Comparison of ENCODE assay signal across 8 cellular contexts in genomic region chr4:173170210-173170778, GRCh38. TPM values are rescaled to one million over a fixed set of nuclear protein-coding genes. Genes with fewer than 3 reads are reported as not detected.
DNase-seq lines count a peak whose midpoint lies in the region; ATAC-seq and TF ChIP-seq lines count a peak whose summit lies in the region.

No MANE protein-coding gene starts in this region.

- TF ChIP-seq CTCF in GM23338 (conservative IDR thresholded peaks at IDR 0.05; ENCODE audit: low read depth in 2 of 2): no peak
- no peak for TF ChIP-seq CTCF in SU-DHL-6 (IDR thresholded peaks at IDR 0.05; ENCODE audit: insufficient read depth, low read length, poor library complexity, severe bottlenecking)
- TF ChIP-seq CTCF in fibroblast of the aortic adventitia (IDR thresholded peaks at IDR 0.05; ENCODE audit: insufficient read depth, low read length): no peak
- no peak for TF ChIP-seq CTCF in gastrocnemius medialis (IDR thresholded peaks at IDR 0.05 in 4 of 5, conservative IDR thresholded peaks at IDR 0.05 in 1 of 5)

- peak overlapping the region; percentile 81 for H3K9ac ChIP-seq in SU-DHL-6 (ENCODE audit: low read length)

- H3K79me2 ChIP-seq in GM23338 (replicated peaks; ENCODE audit: insufficient read depth): peaks cover 68% of the 10 kb centered on the region
- H3K79me2 ChIP-seq in SU-DHL-6 (ENCODE audit: insufficient read depth, low read length): peaks cover 42% of the 10 kb centered on the region

- intact Hi-C loops in gastrocnemius medialis (cut with DNase I; ENCODE audit: low total_unique reads): loop anchor here (5.0 kb wide), 1 partner anchor 62 kb away; no protein-coding TSS in a partner anchor

- H3K9me3 ChIP-seq in SU-DHL-6 (ENCODE audit: insufficient read depth, low read length) (no peaks in the 10 kb centered on the region), gastrocnemius medialis (no peaks in the 10 kb centered on the region)

- ATAC-seq in GM23338 (no peak), gastrocnemius medialis (no peak)

- H3K27me3 ChIP-seq in GM23338 (ENCODE audit: insufficient read depth): no peaks in the 10 kb centered on the region
- no peaks in the 10 kb centered on the region for H3K27me3 ChIP-seq in SU-DHL-6 (ENCODE audit: low read length)
- H3K27me3 ChIP-seq in gastrocnemius medialis: peaks cover 9 to 16% (median 14%) of the 10 kb centered on the region in 3 donors

- H3K9me3 Mint-ChIP-seq in GM23338: 0 out of 3 replicates have a peak, but pooled peaks cover 3% of the 10 kb centered on the region

- H2AFZ ChIP-seq in GM23338 (peak overlapping the region; percentile 34; the same call in 1 of the 2 replicates), SU-DHL-6 (ENCODE audit: low read depth, low read length, severe bottlenecking) (peak overlapping the region; percentile 72)

- peak overlapping the region; percentile 90 for H3K4me3 Mint-ChIP-seq in GM23338

- peaks cover 62% of the 10 kb centered on the region for H3K4me1 Mint-ChIP-seq in GM23338

- H3K4me2 ChIP-seq in GM23338 (peak overlapping the region; percentile 79), SU-DHL-6 (ENCODE audit: low read depth, low read length, poor library complexity, severe bottlenecking) (peak overlapping the region; percentile 84)

- H3K4me1 ChIP-seq in GM23338 (ENCODE audit: insufficient read depth) (peaks cover 51% of the 10 kb centered on the region), gastrocnemius medialis (peaks cover 6 to 9% of the 10 kb centered on the region in 2 donors)

- H4K20me1 ChIP-seq in GM23338 (replicated peaks; ENCODE audit: insufficient read depth): peaks cover 9% of the 10 kb centered on the region; the same call in 1 of the 2 replicates
- H4K20me1 ChIP-seq in SU-DHL-6 (ENCODE audit: low read depth, low read length): peaks cover 17% of the 10 kb centered on the region

- peak overlapping the region; percentile 97 for H3K4me3 ChIP-seq in GM23338
- H3K4me3 ChIP-seq in SU-DHL-6 (ENCODE audit: insufficient read depth, low read length, poor library complexity, severe bottlenecking): peak overlapping the region; percentile 71
- peak overlapping the region; percentile 87 for H3K4me3 ChIP-seq in fibroblast of the aortic adventitia (ENCODE audit: low read depth, low read length)
- H3K4me3 ChIP-seq in gastrocnemius medialis: peak overlapping the region; percentile 60 to 75 (median 74)

- DNase-seq in GM23338 (ENCODE audit: low spot score) (no peak), fibroblast of the aortic adventitia (ENCODE audit: low read depth) (peak; percentile 32), gastrocnemius medialis (no peak), hepatic stellate cell (ENCODE audit: low spot score) (no peak), hippocampal formation (lab: John Stamatoyannopoulos, UW) (no peak)
- DNase-seq in stimulated activated CD4-positive, alpha-beta T cell treated with anti-CD3 and anti-CD28 coated beads, Interleukin-4, amount 100 ng/mL, for 1 hour: no peak
- DNase-seq in activated CD4-positive, alpha-beta T cell treated with anti-CD3 and anti-CD28 coated beads for 1 hour: no peak

- H3F3A ChIP-seq in GM23338 (replicated peaks; ENCODE audit: low read depth) (peaks cover 10% of the 10 kb centered on the region), SU-DHL-6 (ENCODE audit: insufficient read depth) (peaks cover 27% of the 10 kb centered on the region; the same call in 1 of the 2 replicates)

- H3K36me3 ChIP-seq in GM23338 (ENCODE audit: insufficient read depth): no peaks in the 10 kb centered on the region
- H3K36me3 ChIP-seq in SU-DHL-6 (ENCODE audit: low read length): no peaks in the 10 kb centered on the region
- no peaks in the 10 kb centered on the region for H3K36me3 ChIP-seq in gastrocnemius medialis

- in situ Hi-C loops in gastrocnemius medialis (cut with MboI; ENCODE audit: low sequenced_read_pairs in 4 of 4): no loop called here

- H3K27ac Mint-ChIP-seq in GM23338: 0 out of 2 replicates have a peak overlapping the region, but pooled peaks have one; percentile 30

- H3K27ac ChIP-seq in GM23338 (ENCODE audit: low read depth): peak overlapping the region; percentile 52
- H3K27ac ChIP-seq in SU-DHL-6 (ENCODE audit: low read depth, low read length): peak overlapping the region; percentile 66
- H3K27ac ChIP-seq in gastrocnemius medialis: peak overlapping the region; percentile 73 to 80 (median 77)

- H3K36me3 Mint-ChIP-seq in GM23338 (ENCODE audit: low read depth): peaks cover 25% of the 10 kb centered on the region

- TF ChIP-seq POLR2A in gastrocnemius medialis (IDR thresholded peaks at IDR 0.05): no peak

- H3K27me3 Mint-ChIP-seq in GM23338 (ENCODE audit: insufficient read depth, low read depth, poor library complexity): peaks cover 4% of the 10 kb centered on the region

- no peaks in the 10 kb centered on the region for H3K9me2 ChIP-seq in GM23338 (ENCODE audit: insufficient read depth)
- H3K9me2 ChIP-seq in SU-DHL-6 (replicated peaks; ENCODE audit: insufficient read depth, low read length): no peaks in the 10 kb centered on the region

TF ChIP-seq in GM23338, 12 proteins besides CTCF, POLR2A, EP300 and RAD21 (continues in another document):
- TF ChIP-seq POLR2AphosphoS5 (IDR thresholded peaks at IDR 0.05; ENCODE audit: low read depth) (no peak), ZNF114 (CRISPR knock-in tag; IDR thresholded peaks at IDR 0.05) (no peak), JUNB (IDR thresholded peaks at IDR 0.05; ENCODE audit: unreplicated experiment) (no peak), EZH2 (IDR thresholded peaks at IDR 0.05; ENCODE audit: low read depth, unreplicated experiment) (no peak), CREB1 (CRISPR knock-in tag; IDR thresholded peaks at IDR 0.05; ENCODE audit: low read depth) (no peak), REST (IDR thresholded peaks at IDR 0.05; ENCODE audit: unreplicated experiment) (no peak)

RNA-seq across cellular contexts. Expression of gene GALNT7, which starts 1.7 kb away (rescaled TPM):
- 64.2 and 72.2 TPM in 2 replicates for total RNA-seq in GM23338 (2014; rRNA removed; shearing (Covaris generic))
- polyA plus RNA-seq in GM23338 (2016; fragmentation: Nextera tagmentation; extraction: Ambion mirVana): 28.9 and 31.8 TPM in 2 replicates
- 15.4 and 19.6 TPM in 2 replicates for total RNA-seq in fibroblast of the aortic adventitia (ENCODE audit: low replicate concordance)
- 1 to 10 TPM in 2 of 4 donors, under 1 TPM in 2; 0.91 to 2.8 (median 1.1) TPM for total RNA-seq in gastrocnemius medialis
